10 cellular contexts compared by ENCODE assay signal in genomic region chr2:190961918-190962487, GRCh38.
DNase-seq lines count a peak whose midpoint lies in the region; ATAC-seq and TF ChIP-seq lines count a peak whose summit lies in the region.
"Had no signal": no experiment of that assay in that cellular context is flagged by ENCODE, and none has a peak within 500 bp of the region (broad histone marks: within the 10 kb centered on the region; RNA-seq: fewer than 3 reads in every experiment).

No MANE protein-coding gene starts in this region.

- peaks cover 37% of the 10 kb centered on the region for H3K4me1 Mint-ChIP-seq in stimulated activated naive CD8-positive, alpha-beta T cell treated with anti-CD3 and anti-CD28 coated beads, Interleukin-15, amount 100 ng/mL, for 72 hours

- no peak for DNase-seq in stimulated activated naive CD8-positive, alpha-beta T cell treated with anti-CD3 and anti-CD28 coated beads, Interleukin-15, amount 100 ng/mL, for 72 hours
- no peak for DNase-seq in stimulated activated naive CD8-positive, alpha-beta T cell treated with anti-CD3 and anti-CD28 coated beads, Interleukin-15, Interleukin-2, amounts not matched to agents 100 U/mL and 50 U/mL, for 24 hours
- DNase-seq in NOMO-1 treated with dmso at 0.1 percent for 144 hours (lab: John Stamatoyannopoulos, UW; ENCODE audit: unreplicated experiment) (peak; percentile 26), glomerular visceral epithelial cell (ENCODE audit: extremely low spot score) (peak; percentile 51), NCI-H345 (lab: John Stamatoyannopoulos, UW) (no peak), dedifferentiated amniotic fluid mesenchymal stem cell (ENCODE audit: extremely low spot score) (no peak)
- DNase-seq: NCI-H1436 treated with DMSO at 0.1 percent for 48 hours had no signal

- no peak overlapping the region for H3K27ac Mint-ChIP-seq in stimulated activated naive CD8-positive, alpha-beta T cell treated with anti-CD3 and anti-CD28 coated beads, Interleukin-15, amount 100 ng/mL, for 72 hours

- H3K4me3 Mint-ChIP-seq in stimulated activated naive CD8-positive, alpha-beta T cell treated with anti-CD3 and anti-CD28 coated beads, Interleukin-15, amount 100 ng/mL, for 72 hours, result no peak overlapping the region

- H3K9me3 Mint-ChIP-seq in stimulated activated naive CD8-positive, alpha-beta T cell treated with anti-CD3 and anti-CD28 coated beads, Interleukin-15, amount 100 ng/mL, for 72 hours, result no peaks in the 10 kb centered on the region

- H3K27me3 Mint-ChIP-seq in stimulated activated naive CD8-positive, alpha-beta T cell treated with anti-CD3 and anti-CD28 coated beads, Interleukin-15, amount 100 ng/mL, for 72 hours, result no peaks in the 10 kb centered on the region

- peak; percentile 41 for ATAC-seq in stimulated activated naive CD8-positive, alpha-beta T cell treated with anti-CD3 and anti-CD28 coated beads, Interleukin-15, amount 100 ng/mL, for 72 hours
- ATAC-seq in stimulated activated naive CD8-positive, alpha-beta T cell treated with anti-CD3 and anti-CD28 coated beads, Interleukin-15, Interleukin-2, amounts not matched to agents 100 U/mL and 50 U/mL, for 24 hours, result no peak
- ATAC-seq in GM19455 (IDR thresholded peaks at IDR 0.05; ENCODE audit: unreplicated experiment) (no peak), SK-N-SH treated with all-trans-retinoic acid at 6 μM for 48 hours (no peak)
- ATAC-seq: left lobe of liver had no signal

TF ChIP-seq in SK-N-SH treated with all-trans-retinoic acid at 6 μM for 48 hours, 23 proteins besides CTCF, POLR2A, EP300 and RAD21:
- TF ChIP-seq ZNF565 (CRISPR knock-in tag; conservative IDR thresholded peaks at IDR 0.05; ENCODE audit: low read depth), result no peak
- TF ChIP-seq, protein P1, sequence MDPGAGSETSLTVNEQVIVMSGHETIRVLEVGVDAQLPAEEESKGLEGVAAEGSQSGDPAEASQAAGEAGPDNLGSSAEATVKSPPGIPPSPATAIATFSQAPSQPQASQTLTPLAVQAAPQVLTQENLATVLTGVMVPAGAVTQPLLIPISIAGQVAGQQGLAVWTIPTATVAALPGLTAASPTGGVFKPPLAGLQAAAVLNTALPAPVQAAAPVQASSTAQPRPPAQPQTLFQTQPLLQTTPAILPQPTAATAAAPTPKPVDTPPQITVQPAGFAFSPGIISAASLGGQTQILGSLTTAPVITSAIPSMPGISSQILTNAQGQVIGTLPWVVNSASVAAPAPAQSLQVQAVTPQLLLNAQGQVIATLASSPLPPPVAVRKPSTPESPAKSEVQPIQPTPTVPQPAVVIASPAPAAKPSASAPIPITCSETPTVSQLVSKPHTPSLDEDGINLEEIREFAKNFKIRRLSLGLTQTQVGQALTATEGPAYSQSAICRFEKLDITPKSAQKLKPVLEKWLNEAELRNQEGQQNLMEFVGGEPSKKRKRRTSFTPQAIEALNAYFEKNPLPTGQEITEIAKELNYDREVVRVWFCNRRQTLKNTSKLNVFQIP (CRISPR knock-in tag; IDR thresholded peaks at IDR 0.05; ENCODE audit: borderline replicate concordance, low read depth), result no peak
- TF ChIP-seq ISL1 (CRISPR knock-in tag; IDR thresholded peaks at IDR 0.05), result no peak
- no peak for TF ChIP-seq OSR1 (CRISPR knock-in tag; IDR thresholded peaks at IDR 0.05)
- TF ChIP-seq, protein P2, sequence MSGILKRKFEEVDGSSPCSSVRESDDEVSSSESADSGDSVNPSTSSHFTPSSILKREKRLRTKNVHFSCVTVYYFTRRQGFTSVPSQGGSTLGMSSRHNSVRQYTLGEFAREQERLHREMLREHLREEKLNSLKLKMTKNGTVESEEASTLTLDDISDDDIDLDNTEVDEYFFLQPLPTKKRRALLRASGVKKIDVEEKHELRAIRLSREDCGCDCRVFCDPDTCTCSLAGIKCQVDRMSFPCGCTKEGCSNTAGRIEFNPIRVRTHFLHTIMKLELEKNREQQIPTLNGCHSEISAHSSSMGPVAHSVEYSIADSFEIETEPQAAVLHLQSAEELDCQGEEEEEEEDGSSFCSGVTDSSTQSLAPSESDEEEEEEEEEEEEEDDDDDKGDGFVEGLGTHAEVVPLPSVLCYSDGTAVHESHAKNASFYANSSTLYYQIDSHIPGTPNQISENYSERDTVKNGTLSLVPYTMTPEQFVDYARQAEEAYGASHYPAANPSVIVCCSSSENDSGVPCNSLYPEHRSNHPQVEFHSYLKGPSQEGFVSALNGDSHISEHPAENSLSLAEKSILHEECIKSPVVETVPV (CRISPR knock-in tag; IDR thresholded peaks at IDR 0.05), result no peak
- no peak for TF ChIP-seq PPARA (CRISPR knock-in tag; IDR thresholded peaks at IDR 0.05; ENCODE audit: borderline replicate concordance)
- TF ChIP-seq PATZ1 (CRISPR knock-in tag; IDR thresholded peaks at IDR 0.05; ENCODE audit: borderline replicate concordance), result no peak
- no peak for TF ChIP-seq CREB5 (CRISPR knock-in tag; IDR thresholded peaks at IDR 0.05; ENCODE audit: low read depth)
- no peak for TF ChIP-seq GLIS3 (CRISPR knock-in tag; IDR thresholded peaks at IDR 0.05)

Comparison
In these comparisons a context has a peak if more than half of its experiments do, and no peak if none do; other contexts are left out.
1. DNase-seq: peak in NOMO-1 treated with dmso at 0.1 percent for 144 hours (single experiment) and glomerular visceral epithelial cell (single experiment); none in stimulated activated naive CD8-positive, alpha-beta T cell treated with anti-CD3 and anti-CD28 coated beads, Interleukin-15, amount 100 ng/mL, for 72 hours (0 of 2), stimulated activated naive CD8-positive, alpha-beta T cell treated with anti-CD3 and anti-CD28 coated beads, Interleukin-15, Interleukin-2, amounts not matched to agents 100 U/mL and 50 U/mL, for 24 hours (single experiment), NCI-H345 (single experiment) and dedifferentiated amniotic fluid mesenchymal stem cell (single experiment).